12 cellular contexts compared by ENCODE assay signal in the genomic region with DNA sequence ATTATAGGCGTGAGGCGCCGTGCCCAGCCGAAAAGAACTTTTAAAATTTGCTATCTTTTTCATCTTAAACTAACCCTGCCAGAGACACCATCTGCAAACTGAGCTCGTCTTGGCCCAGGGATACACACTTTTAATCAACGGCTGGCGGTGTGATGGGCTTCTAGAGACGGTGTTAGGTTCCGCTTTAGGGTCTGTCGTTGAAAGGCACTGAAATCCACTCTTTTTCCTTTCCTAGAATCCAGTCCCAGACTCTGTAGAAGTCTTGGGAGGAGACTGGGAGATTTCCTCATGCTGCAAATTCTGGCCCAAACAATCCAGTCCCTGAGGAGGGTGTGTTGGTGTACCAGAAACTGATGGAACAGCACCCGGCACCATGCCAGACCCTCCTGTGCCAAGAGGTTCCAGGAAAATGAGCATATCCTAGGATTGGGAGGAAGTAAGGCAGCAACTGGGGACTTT. TPM values are rescaled to one million over a fixed set of nuclear protein-coding genes. Genes with fewer than 3 reads are reported as not detected.
DNase-seq lines count a peak whose midpoint lies in the region; ATAC-seq, FAIRE-seq and TF ChIP-seq lines count a peak whose summit lies in the region.
"Had no signal": no experiment of that assay in that cellular context is flagged by ENCODE, and none has a peak within 500 bp of the region (broad histone marks: within the 10 kb centered on the region; RNA-seq: fewer than 3 reads in every experiment).

No MANE protein-coding gene starts in this region.

- H3K36me3 ChIP-seq in endothelial cell of umbilical vein (ENCODE audit: control insufficient read depth in 2 of 2, extremely low read depth in 1 of 2, insufficient read depth in 2 of 2, low read length in 2 of 2) (no peaks in the 10 kb centered on the region), lower lobe of right lung (no peaks in the 10 kb centered on the region), subcutaneous abdominal adipose tissue (ENCODE audit: control insufficient read depth in 5 of 5, insufficient read depth in 5 of 5, low read length in 5 of 5) (no peaks in the 10 kb centered on the region)

- H3K27me3 Mint-ChIP-seq in effector memory CD8-positive, alpha-beta T cell, result peaks cover 0 to 17% of the 10 kb centered on the region in 2 donors
- H3K27me3 Mint-ChIP-seq in naive thymus-derived CD8-positive, alpha-beta T cell, result no peaks in the 10 kb centered on the region
- H3K27me3 Mint-ChIP-seq: activated naive CD8-positive, alpha-beta T cell had no signal

- peak; percentile 97 for FAIRE-seq in endothelial cell of umbilical vein (lab: Jason Lieb, UNC)

- H3K4me3 Mint-ChIP-seq in effector memory CD8-positive, alpha-beta T cell, result no peak overlapping the region
- H3K4me3 Mint-ChIP-seq in stimulated activated effector memory CD8-positive, alpha-beta T cell treated with anti-CD3 and anti-CD28 coated beads, Interleukin-12 subunit alpha, Interleukin-12 subunit beta, amount 100 ng/mL, for 72 hours, result no peak overlapping the region
- H3K4me3 Mint-ChIP-seq in naive thymus-derived CD8-positive, alpha-beta T cell, result no peak overlapping the region
- H3K4me3 Mint-ChIP-seq: activated naive CD8-positive, alpha-beta T cell; CD4-positive, alpha-beta memory T cell; HFFc6 had no signal

- peak; percentile 75 to 85 for ATAC-seq in lower lobe of right lung
- ATAC-seq in effector memory CD8-positive, alpha-beta T cell (replicated peaks), result no peak
- ATAC-seq in stimulated activated effector memory CD8-positive, alpha-beta T cell treated with anti-CD3 and anti-CD28 coated beads, Interleukin-12 subunit alpha, Interleukin-12 subunit beta, amount 100 ng/mL, for 72 hours, result no peak
- ATAC-seq in naive thymus-derived CD8-positive, alpha-beta T cell, result no peak

- H3K36me3 Mint-ChIP-seq in effector memory CD8-positive, alpha-beta T cell (ENCODE audit: insufficient read depth), result no peaks in the 10 kb centered on the region
- no peaks in the 10 kb centered on the region for H3K36me3 Mint-ChIP-seq in stimulated activated effector memory CD8-positive, alpha-beta T cell treated with anti-CD3 and anti-CD28 coated beads, Interleukin-12 subunit alpha, Interleukin-12 subunit beta, amount 100 ng/mL, for 72 hours
- no peaks in the 10 kb centered on the region for H3K36me3 Mint-ChIP-seq in naive thymus-derived CD8-positive, alpha-beta T cell
- H3K36me3 Mint-ChIP-seq: activated naive CD8-positive, alpha-beta T cell; CD4-positive, alpha-beta memory T cell had no signal

- H3K9me3 Mint-ChIP-seq in effector memory CD8-positive, alpha-beta T cell, result no peaks in the 10 kb centered on the region
- no peaks in the 10 kb centered on the region for H3K9me3 Mint-ChIP-seq in stimulated activated effector memory CD8-positive, alpha-beta T cell treated with anti-CD3 and anti-CD28 coated beads, Interleukin-12 subunit alpha, Interleukin-12 subunit beta, amount 100 ng/mL, for 72 hours
- no peaks in the 10 kb centered on the region for H3K9me3 Mint-ChIP-seq in naive thymus-derived CD8-positive, alpha-beta T cell
- H3K9me3 Mint-ChIP-seq: CD4-positive, alpha-beta memory T cell; HFFc6 had no signal

- H3K4me1 Mint-ChIP-seq in effector memory CD8-positive, alpha-beta T cell (ENCODE audit: low read depth in 2 of 2), result no peaks in the 10 kb centered on the region
- no peaks in the 10 kb centered on the region for H3K4me1 Mint-ChIP-seq in stimulated activated effector memory CD8-positive, alpha-beta T cell treated with anti-CD3 and anti-CD28 coated beads, Interleukin-12 subunit alpha, Interleukin-12 subunit beta, amount 100 ng/mL, for 72 hours
- peaks cover 2 to 16% (median 13%) of the 10 kb centered on the region in 4 donors for H3K4me1 Mint-ChIP-seq in naive thymus-derived CD8-positive, alpha-beta T cell
- H3K4me1 Mint-ChIP-seq: CD4-positive, alpha-beta memory T cell had no signal

- no peaks in the 10 kb centered on the region for H3K27me3 ChIP-seq in endothelial cell of umbilical vein (ENCODE audit: control insufficient read depth in 2 of 2, insufficient read depth in 2 of 2, low read length in 2 of 2)
- no peaks in the 10 kb centered on the region for H3K27me3 ChIP-seq in lower lobe of right lung (ENCODE audit: low read depth)
- H3K27me3 ChIP-seq in subcutaneous abdominal adipose tissue (ENCODE audit: control insufficient read depth in 5 of 5, insufficient read depth in 4 of 5, low read length in 5 of 5), result no peaks in the 10 kb centered on the region

- POLR2A ChIA-PET in endothelial cell of umbilical vein (lab: Charles Lee), result no interaction called here
- POLR2A ChIA-PET in naive thymus-derived CD8-positive, alpha-beta T cell (lab: Charles Lee), result no interaction called here

- no peak for TF ChIP-seq CTCF in endothelial cell of umbilical vein (IDR thresholded peaks at IDR 0.05; ENCODE audit: extremely low read depth in 1 of 2, insufficient read depth in 1 of 2, low read depth in 1 of 2, low read length in 2 of 2)
- no peak for TF ChIP-seq CTCF in lower lobe of right lung (IDR thresholded peaks at IDR 0.05)

- CTCF ChIA-PET in endothelial cell of umbilical vein (lab: Charles Lee), result interaction anchor here (2.4 to 6.5 kb wide), 2 partner anchors 12 to 103 kb away, joined by 13 to 70 read pairs; no protein-coding TSS in a partner anchor

- H3K27ac Mint-ChIP-seq in effector memory CD8-positive, alpha-beta T cell, result no peak overlapping the region
- no peak overlapping the region for H3K27ac Mint-ChIP-seq in stimulated activated effector memory CD8-positive, alpha-beta T cell treated with anti-CD3 and anti-CD28 coated beads, Interleukin-12 subunit alpha, Interleukin-12 subunit beta, amount 100 ng/mL, for 72 hours
- H3K27ac Mint-ChIP-seq in naive thymus-derived CD8-positive, alpha-beta T cell, result no peak overlapping the region
- H3K27ac Mint-ChIP-seq: activated naive CD8-positive, alpha-beta T cell; CD4-positive, alpha-beta memory T cell; HFFc6 had no signal

- H3K9me3 ChIP-seq in endothelial cell of umbilical vein (replicated peaks; ENCODE audit: control insufficient read depth, insufficient read depth, low read length) (no peaks in the 10 kb centered on the region), lower lobe of right lung (no peaks in the 10 kb centered on the region), subcutaneous abdominal adipose tissue (ENCODE audit: control insufficient read depth in 5 of 5, low read length in 5 of 5) (no peaks in the 10 kb centered on the region)

- no peaks in the 10 kb centered on the region for H4K20me1 ChIP-seq in endothelial cell of umbilical vein (replicated peaks; ENCODE audit: control insufficient read depth, extremely low read depth, insufficient read depth, low read length)

- intact Hi-C loops in endothelial cell of umbilical vein (cut with micrococcal nuclease), result no loop called here
- intact Hi-C loops in lower lobe of right lung (cut with DNase I), result no loop called here

- no peaks in the 10 kb centered on the region for H3K9me1 ChIP-seq in endothelial cell of umbilical vein (replicated peaks; ENCODE audit: control insufficient read depth, extremely low read depth, insufficient read depth, low read length)

- DNase-seq in H4 (ENCODE audit: low spot score), result peak; percentile 56
- DNase-seq in endothelial cell of umbilical vein (ENCODE audit: low read depth, low spot score), result peak; percentile 90
- peak; percentile 85 for DNase-seq in lower lobe of right lung
- no peak for DNase-seq in epidermal melanocyte (ENCODE audit: insufficient read length, low spot score)
- DNase-seq in effector memory CD8-positive, alpha-beta T cell, result no peak
- DNase-seq in stimulated activated effector memory CD8-positive, alpha-beta T cell treated with anti-CD3 and anti-CD28 coated beads, Interleukin-12 subunit alpha, Interleukin-12 subunit beta, amount 100 ng/mL, for 72 hours (ENCODE audit: low spot score in 2 of 2), result no peak
- DNase-seq in naive thymus-derived CD8-positive, alpha-beta T cell, result no peak
- DNase-seq: CD4-positive, alpha-beta memory T cell; HFFc6; NCI-H774 had no signal

- peak overlapping the region; percentile 56 for H2AFZ ChIP-seq in endothelial cell of umbilical vein (ENCODE audit: low read depth, low read length)

- H3K4me1 ChIP-seq in endothelial cell of umbilical vein (ENCODE audit: control insufficient read depth, extremely low read depth, insufficient read depth, low read length) (peaks cover 36% of the 10 kb centered on the region), lower lobe of right lung (peaks cover 41% of the 10 kb centered on the region), subcutaneous abdominal adipose tissue (ENCODE audit: control insufficient read depth in 5 of 5, insufficient read depth in 5 of 5, low read length in 5 of 5) (peaks cover 5 to 35% (median 18%) of the 10 kb centered on the region in 5 donors)

- H3K9ac ChIP-seq in endothelial cell of umbilical vein (replicated peaks; ENCODE audit: extremely low read depth, insufficient read depth, low read length) (no peak overlapping the region), subcutaneous abdominal adipose tissue (ENCODE audit: low read length in 5 of 5) (no peak overlapping the region)

- H3K27ac ChIP-seq in endothelial cell of umbilical vein (ENCODE audit: insufficient read depth, low read depth, low read length) (peak overlapping the region; percentile 64), lower lobe of right lung (peak overlapping the region; percentile 67), subcutaneous abdominal adipose tissue (ENCODE audit: low read depth, low read length) (peak overlapping the region; percentile 90)

- no peak for TF ChIP-seq POLR2A in endothelial cell of umbilical vein (IDR thresholded peaks at IDR 0.05; ENCODE audit: low read depth, low read length)

- dilution Hi-C loops in endothelial cell of umbilical vein (cut with MboI; ENCODE audit: extremely low pct_ligation_motif_present, low sequenced_read_pairs), result no loop called here

- peak overlapping the region; percentile 12 for H3K4me2 ChIP-seq in endothelial cell of umbilical vein (ENCODE audit: insufficient read depth, low read length)

- BruUV-seq in endothelial cell of umbilical vein (replicated peaks; lab: Mats Ljungman, UMichigan), result no TSS peak

- no peaks in the 10 kb centered on the region for H3K79me2 ChIP-seq in endothelial cell of umbilical vein (ENCODE audit: control insufficient read depth, insufficient read depth, low read length)

- no peak overlapping the region for H3K4me3 ChIP-seq in endothelial cell of umbilical vein (replicated peaks in 1 of 3; ENCODE audit: insufficient read depth in 1 of 3, low read depth in 1 of 3, low read length in 3 of 3)
- H3K4me3 ChIP-seq in lower lobe of right lung, result no peak overlapping the region
- H3K4me3 ChIP-seq in subcutaneous abdominal adipose tissue (ENCODE audit: low read depth in 1 of 5, low read length in 5 of 5), result no peak overlapping the region

RNA-seq across cellular contexts. Expression of a gene that starts 52.0 kb away (rescaled TPM):
- 11.1 and 11.7 TPM in 2 replicates for total RNA-seq in H4 (2014; rRNA removed; shearing (Covaris generic))
- total RNA-seq in endothelial cell of umbilical vein (21.7 and 25.8 TPM in 2 replicates), lower lobe of right lung (41.3 TPM)
- 12.5 and 13.3 TPM in 2 replicates for polyA plus RNA-seq in endothelial cell of umbilical vein
- 14.5 and 15.7 TPM in 2 replicates for polyA plus RNA-seq in endothelial cell of umbilical vein (2011; cell fraction: cytosol; rRNA removed)
- 19.2 and 20.3 TPM in 2 replicates for polyA plus RNA-seq in endothelial cell of umbilical vein (2011; cell fraction: nucleus; rRNA removed)
- 17.4 and 20.3 TPM in 2 replicates for polyA plus RNA-seq in endothelial cell of umbilical vein (2012)
- polyA minus RNA-seq in endothelial cell of umbilical vein, result 27.3 and 32.4 TPM in 2 replicates
- 14.3 TPM for polyA minus RNA-seq in endothelial cell of umbilical vein (2011; cell fraction: cytosol; rRNA and poly(A)+ RNA removed)
- 15.1 and 20.7 TPM in 2 replicates for polyA minus RNA-seq in endothelial cell of umbilical vein (2011; cell fraction: nucleus; rRNA and poly(A)+ RNA removed)
- 10 to 100 TPM; 12.9 to 14.0 TPM for total RNA-seq in naive thymus-derived CD8-positive, alpha-beta T cell
- polyA plus RNA-seq in naive thymus-derived CD8-positive, alpha-beta T cell, result 1 to 10 TPM; 5.2 to 7.3 (median 6.3) TPM

Comparison
In these comparisons a context has a peak if more than half of its experiments do, and no peak if none do; other contexts are left out.
1. DNase-seq: peak in H4 (single experiment), endothelial cell of umbilical vein (single experiment) and lower lobe of right lung (single experiment); none in epidermal melanocyte (single experiment), effector memory CD8-positive, alpha-beta T cell (0 of 3), stimulated activated effector memory CD8-positive, alpha-beta T cell treated with anti-CD3 and anti-CD28 coated beads, Interleukin-12 subunit alpha, Interleukin-12 subunit beta, amount 100 ng/mL, for 72 hours (0 of 2) and naive thymus-derived CD8-positive, alpha-beta T cell (0 of 10).
2. ATAC-seq: peak in lower lobe of right lung (2 of 2); none in effector memory CD8-positive, alpha-beta T cell (single experiment), stimulated activated effector memory CD8-positive, alpha-beta T cell treated with anti-CD3 and anti-CD28 coated beads, Interleukin-12 subunit alpha, Interleukin-12 subunit beta, amount 100 ng/mL, for 72 hours (single experiment) and naive thymus-derived CD8-positive, alpha-beta T cell (0 of 2).
3. Peak in every context shown above with its lines, with median percentiles within 50 percentile points of each other: H3K27ac ChIP-seq.